ENCODE assay signal across 6 cellular contexts in genomic region chr11:4345366-4345765, GRCh38. TPM values are rescaled to one million over a fixed set of nuclear protein-coding genes. Genes with fewer than 3 reads are reported as not detected.
"Had no signal": no experiment of that assay in that cellular context is flagged by ENCODE, and none has a peak within 500 bp of the region (broad histone marks: within the 10 kb centered on the region; RNA-seq: fewer than 3 reads in every experiment).

No MANE protein-coding gene starts in this region.

RNA-seq across cellular contexts. Expression of gene OR52B4, which starts 22.8 kb away (rescaled TPM):
- total RNA-seq: HepG2, HT-29, HT1080, IMR-90, K562 had no signal
- polyA plus RNA-seq: HepG2, IgD-negative memory B cell, IMR-90, K562 had no signal
